In the genomic region with DNA sequence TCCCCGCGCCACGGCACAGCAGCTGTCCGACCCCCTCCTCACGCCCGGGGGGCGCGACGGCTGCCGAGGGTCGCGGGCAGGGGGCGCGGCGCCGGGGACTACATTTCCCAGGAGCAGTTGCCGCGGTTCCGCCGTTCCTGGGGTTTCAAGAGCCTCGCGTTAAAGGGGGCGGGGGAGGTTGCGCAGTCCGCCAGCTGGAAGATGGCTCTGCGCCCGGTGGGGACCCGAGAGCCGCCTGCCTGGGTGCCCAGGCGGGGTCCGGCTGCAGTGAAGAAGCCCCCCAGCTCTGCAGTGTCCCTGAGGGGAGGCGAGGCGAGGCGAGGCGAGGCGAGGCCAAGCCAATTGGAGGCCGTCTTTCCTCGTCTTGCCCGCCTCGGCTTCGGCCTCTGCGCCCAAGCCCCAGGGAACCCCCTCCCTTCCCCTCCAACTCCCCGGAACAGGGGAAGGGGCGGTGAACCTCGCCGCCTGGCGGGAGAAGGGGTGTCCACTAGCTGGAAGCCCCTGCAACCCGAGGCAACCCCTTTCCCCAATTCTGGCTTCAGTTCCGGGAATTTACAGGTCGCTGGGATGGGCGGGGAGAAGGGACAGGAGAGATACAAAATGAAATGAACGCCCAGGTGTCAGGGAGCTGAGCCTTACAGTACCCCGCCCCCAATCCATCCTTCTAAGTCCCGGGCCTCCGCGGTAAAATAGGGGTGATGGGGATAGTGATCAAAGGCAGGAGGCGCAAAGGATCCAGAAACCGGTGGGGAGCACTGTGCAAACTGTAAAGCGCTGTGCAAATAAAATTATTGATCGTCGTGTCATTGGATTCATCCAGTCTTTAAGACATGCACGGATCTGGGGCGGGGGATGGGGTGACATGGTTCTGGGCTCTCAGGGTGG, we compare ENCODE assay signal across 7 cellular contexts. TPM values are rescaled to one million over a fixed set of nuclear protein-coding genes. Genes with fewer than 3 reads are reported as not detected.
DNase-seq lines count a peak whose midpoint lies in the region; ATAC-seq and TF ChIP-seq lines count a peak whose summit lies in the region.

No MANE protein-coding gene starts in this region.

- intact Hi-C loops in naive thymus-derived CD4-positive, alpha-beta T cell (cut with micrococcal nuclease), result loop anchor here (10.0 kb wide), 3 partner anchors 118 to 382 kb away; a partner anchor contains a TSS

- H3K27me3 Mint-ChIP-seq in WTC11 (ENCODE audit: low read depth), result peaks cover 82% of the 10 kb centered on the region
- H3K27me3 Mint-ChIP-seq in naive thymus-derived CD4-positive, alpha-beta T cell, result peaks cover 4 to 49% (median 24%) of the 10 kb centered on the region in 5 donors

- peak overlapping the region; percentile 18 for H3K27ac ChIP-seq in naive thymus-derived CD4-positive, alpha-beta T cell (ENCODE audit: low read depth, low read length)
- no peak overlapping the region for H3K27ac ChIP-seq in foreskin keratinocyte

- H3K27ac Mint-ChIP-seq in WTC11, result no peak overlapping the region
- peak overlapping the region in 6 of 9 donors; percentile 5 to 52 (median 10) for H3K27ac Mint-ChIP-seq in naive thymus-derived CD4-positive, alpha-beta T cell

- H3K9me3 ChIP-seq in MG63, result no peaks in the 10 kb centered on the region
- no peaks in the 10 kb centered on the region for H3K9me3 ChIP-seq in naive thymus-derived CD4-positive, alpha-beta T cell (ENCODE audit: control insufficient read depth in 2 of 3, low read length in 3 of 3)

- DNase-seq in DMS79 treated with DMSO at 0.1 percent for 48 hours (lab: John Stamatoyannopoulos, UW), result peak; percentile 46
- DNase-seq in MG63, result peak; percentile 23
- DNase-seq in WTC11 (ENCODE audit: low spot score), result peak; percentile 79
- peak; percentile 59 for DNase-seq in fibroblast of pulmonary artery (ENCODE audit: low read depth)
- peak in 1 of 9 donors; percentile 40 for DNase-seq in naive thymus-derived CD4-positive, alpha-beta T cell
- DNase-seq in foreskin keratinocyte, result no peak

- TF ChIP-seq CTCF in WTC11 (IDR thresholded peaks at IDR 0.05) (no peak), fibroblast of pulmonary artery (IDR thresholded peaks at IDR 0.05; ENCODE audit: low read length, missing control alignments) (no peak), foreskin keratinocyte (conservative IDR thresholded peaks at IDR 0.05) (no peak)

- peaks cover 30% of the 10 kb centered on the region for H3K4me1 Mint-ChIP-seq in WTC11
- peaks cover 15 to 42% (median 39%) of the 10 kb centered on the region in 7 donors for H3K4me1 Mint-ChIP-seq in naive thymus-derived CD4-positive, alpha-beta T cell

- no peaks in the 10 kb centered on the region for H3K36me3 ChIP-seq in MG63
- H3K36me3 ChIP-seq in naive thymus-derived CD4-positive, alpha-beta T cell (ENCODE audit: control insufficient read depth in 2 of 3, insufficient read depth in 3 of 3, low read length in 3 of 3), result no peaks in the 10 kb centered on the region

- H3K4me3 ChIP-seq in MG63, result peak overlapping the region; percentile 33
- peak overlapping the region; percentile 58 for H3K4me3 ChIP-seq in fibroblast of pulmonary artery (replicated peaks; ENCODE audit: low read depth, low read length)
- H3K4me3 ChIP-seq in naive thymus-derived CD4-positive, alpha-beta T cell (ENCODE audit: low read length), result peak overlapping the region; percentile 64

- H3K36me3 Mint-ChIP-seq in WTC11, result no peaks in the 10 kb centered on the region
- H3K36me3 Mint-ChIP-seq in naive thymus-derived CD4-positive, alpha-beta T cell, result peaks cover 0 to 5% (median 0%) of the 10 kb centered on the region in 5 donors

- ATAC-seq in WTC11, result peak; percentile 59
- peak; percentile 45 for ATAC-seq in naive thymus-derived CD4-positive, alpha-beta T cell
- no peak for ATAC-seq in foreskin keratinocyte
- ATAC-seq in GM19397 (IDR thresholded peaks at IDR 0.05; ENCODE audit: unreplicated experiment), result no peak

- peaks cover 4 to 32% of the 10 kb centered on the region in 2 donors for H3K4me1 ChIP-seq in naive thymus-derived CD4-positive, alpha-beta T cell (ENCODE audit: control insufficient read depth in 2 of 2, insufficient read depth in 2 of 2, low read length in 2 of 2)
- no peaks in the 10 kb centered on the region for H3K4me1 ChIP-seq in foreskin keratinocyte

- peak overlapping the region; percentile 81 for H3K4me3 Mint-ChIP-seq in WTC11
- peak overlapping the region; percentile 54 to 90 (median 82) for H3K4me3 Mint-ChIP-seq in naive thymus-derived CD4-positive, alpha-beta T cell

- peaks cover 4% of the 10 kb centered on the region; the same call in 1 of the 2 replicates for H3K27me3 ChIP-seq in MG63
- peaks cover 0 to 16% of the 10 kb centered on the region in 2 donors for H3K27me3 ChIP-seq in naive thymus-derived CD4-positive, alpha-beta T cell (ENCODE audit: control insufficient read depth in 2 of 2, insufficient read depth in 2 of 2, low read length in 2 of 2)
- peaks cover 3% of the 10 kb centered on the region for H3K27me3 ChIP-seq in foreskin keratinocyte

- POLR2A ChIA-PET in WTC11 (lab: Charles Lee), result interaction anchor here (0.6 kb wide), 1 partner anchor 484 kb away, joined by 3 read pairs; no protein-coding TSS in a partner anchor
- POLR2A ChIA-PET in naive thymus-derived CD4-positive, alpha-beta T cell (lab: Charles Lee), result interaction anchor here (0.5 to 1.4 kb wide), 2 partner anchors 132 to 595 kb away, joined by 3 to 4 read pairs; no protein-coding TSS in a partner anchor

- H3K9me3 Mint-ChIP-seq in WTC11, result no peaks in the 10 kb centered on the region
- peaks cover 0 to 2% (median 0%) of the 10 kb centered on the region in 11 donors for H3K9me3 Mint-ChIP-seq in naive thymus-derived CD4-positive, alpha-beta T cell

- CTCF ChIA-PET in WTC11 (lab: Charles Lee), result interaction anchor here (1.0 to 2.7 kb wide), 9 partner anchors 10 to 194 kb away, joined by 3 to 10 read pairs (median 4); a partner anchor contains a TSS
- CTCF ChIA-PET in naive thymus-derived CD4-positive, alpha-beta T cell (lab: Charles Lee), result no interaction called here

TF ChIP-seq in WTC11, 78 proteins besides CTCF, POLR2A, EP300 and RAD21 (continues in another document):
- no peak for TF ChIP-seq RELA (CRISPR knock-in tag; IDR thresholded peaks at IDR 0.05; ENCODE audit: borderline replicate concordance)
- TF ChIP-seq, protein P1, sequence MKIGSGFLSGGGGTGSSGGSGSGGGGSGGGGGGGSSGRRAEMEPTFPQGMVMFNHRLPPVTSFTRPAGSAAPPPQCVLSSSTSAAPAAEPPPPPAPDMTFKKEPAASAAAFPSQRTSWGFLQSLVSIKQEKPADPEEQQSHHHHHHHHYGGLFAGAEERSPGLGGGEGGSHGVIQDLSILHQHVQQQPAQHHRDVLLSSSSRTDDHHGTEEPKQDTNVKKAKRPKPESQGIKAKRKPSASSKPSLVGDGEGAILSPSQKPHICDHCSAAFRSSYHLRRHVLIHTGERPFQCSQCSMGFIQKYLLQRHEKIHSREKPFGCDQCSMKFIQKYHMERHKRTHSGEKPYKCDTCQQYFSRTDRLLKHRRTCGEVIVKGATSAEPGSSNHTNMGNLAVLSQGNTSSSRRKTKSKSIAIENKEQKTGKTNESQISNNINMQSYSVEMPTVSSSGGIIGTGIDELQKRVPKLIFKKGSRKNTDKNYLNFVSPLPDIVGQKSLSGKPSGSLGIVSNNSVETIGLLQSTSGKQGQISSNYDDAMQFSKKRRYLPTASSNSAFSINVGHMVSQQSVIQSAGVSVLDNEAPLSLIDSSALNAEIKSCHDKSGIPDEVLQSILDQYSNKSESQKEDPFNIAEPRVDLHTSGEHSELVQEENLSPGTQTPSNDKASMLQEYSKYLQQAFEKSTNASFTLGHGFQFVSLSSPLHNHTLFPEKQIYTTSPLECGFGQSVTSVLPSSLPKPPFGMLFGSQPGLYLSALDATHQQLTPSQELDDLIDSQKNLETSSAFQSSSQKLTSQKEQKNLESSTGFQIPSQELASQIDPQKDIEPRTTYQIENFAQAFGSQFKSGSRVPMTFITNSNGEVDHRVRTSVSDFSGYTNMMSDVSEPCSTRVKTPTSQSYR (CRISPR knock-in tag; IDR thresholded peaks at IDR 0.05), result no peak
- no peak for TF ChIP-seq CREB1 (CRISPR knock-in tag; IDR thresholded peaks at IDR 0.05)
- no peak for TF ChIP-seq NR2C2 (CRISPR knock-in tag; IDR thresholded peaks at IDR 0.05)
- TF ChIP-seq SP1 (CRISPR knock-in tag; conservative IDR thresholded peaks at IDR 0.05), result peak; percentile 41; the same call in 1 of the 2 replicates
- TF ChIP-seq, protein P2, sequence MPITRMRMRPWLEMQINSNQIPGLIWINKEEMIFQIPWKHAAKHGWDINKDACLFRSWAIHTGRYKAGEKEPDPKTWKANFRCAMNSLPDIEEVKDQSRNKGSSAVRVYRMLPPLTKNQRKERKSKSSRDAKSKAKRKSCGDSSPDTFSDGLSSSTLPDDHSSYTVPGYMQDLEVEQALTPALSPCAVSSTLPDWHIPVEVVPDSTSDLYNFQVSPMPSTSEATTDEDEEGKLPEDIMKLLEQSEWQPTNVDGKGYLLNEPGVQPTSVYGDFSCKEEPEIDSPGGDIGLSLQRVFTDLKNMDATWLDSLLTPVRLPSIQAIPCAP (CRISPR knock-in tag; IDR thresholded peaks at IDR 0.05), result no peak

RNA-seq across cellular contexts. Expression of a gene that starts 5.2 kb away (rescaled TPM):
- total RNA-seq in MG63 (2014; rRNA removed; shearing (Covaris generic); ENCODE audit: low replicate concordance), result 23.6 and 39.4 TPM in 2 replicates
- total RNA-seq in WTC11 (2021) (33.0 to 36.4 TPM (median 36.3 TPM) in 3 replicates), foreskin keratinocyte (17.5 and 20.1 TPM in 2 replicates)
- 10 to 100 TPM in 1 of 5 experiments, 1 to 10 TPM in 4; 1.1 to 14.6 (median 5.4) TPM for total RNA-seq in naive thymus-derived CD4-positive, alpha-beta T cell
- 1 to 10 TPM; 7.8 to 8.1 TPM for polyA plus RNA-seq in naive thymus-derived CD4-positive, alpha-beta T cell
- polyA plus RNA-seq in foreskin keratinocyte, result 20.8 and 22.9 TPM in 2 replicates

RNA-seq across cellular contexts. Expression of a gene that starts 20.6 kb away (rescaled TPM):
- not detected in 2 replicates for total RNA-seq in MG63 (2014; rRNA removed; shearing (Covaris generic); ENCODE audit: low replicate concordance)
- total RNA-seq in WTC11 (2021) (0.69 to 0.89 TPM (median 0.79 TPM) in 3 replicates), foreskin keratinocyte (not detected in 2 replicates)
- total RNA-seq in naive thymus-derived CD4-positive, alpha-beta T cell, result not detected
- not detected for polyA plus RNA-seq in naive thymus-derived CD4-positive, alpha-beta T cell
- not detected in 2 replicates for polyA plus RNA-seq in foreskin keratinocyte

RNA-seq across cellular contexts. Expression of a gene that starts 41.6 kb away (rescaled TPM):
- total RNA-seq in MG63 (2014; rRNA removed; shearing (Covaris generic); ENCODE audit: low replicate concordance), result 40.9 and 61.1 TPM in 2 replicates
- total RNA-seq in WTC11 (2021) (17.1 to 19.1 TPM (median 17.9 TPM) in 3 replicates), foreskin keratinocyte (19.7 and 20.6 TPM in 2 replicates)
- total RNA-seq in naive thymus-derived CD4-positive, alpha-beta T cell, result 10 to 100 TPM; 18.9 to 26.2 (median 20.4) TPM
- polyA plus RNA-seq in naive thymus-derived CD4-positive, alpha-beta T cell, result 10 to 100 TPM; 14.3 to 18.5 TPM
- 21.1 and 22.7 TPM in 2 replicates for polyA plus RNA-seq in foreskin keratinocyte

RNA-seq across cellular contexts. Expression of a gene that starts 46.7 kb away (rescaled TPM):
- 303 and 347 TPM in 2 replicates for total RNA-seq in MG63 (2014; rRNA removed; shearing (Covaris generic); ENCODE audit: low replicate concordance)
- 611 to 645 TPM (median 645 TPM) in 3 replicates for total RNA-seq in WTC11 (2021)
- total RNA-seq in naive thymus-derived CD4-positive, alpha-beta T cell, result 100 to 1,000 TPM; 383 to 586 (median 525) TPM
- polyA plus RNA-seq in naive thymus-derived CD4-positive, alpha-beta T cell, result 100 to 1,000 TPM; 338 to 419 TPM
- 346 and 417 TPM in 2 replicates for total RNA-seq in foreskin keratinocyte
- 386 and 396 TPM in 2 replicates for polyA plus RNA-seq in foreskin keratinocyte

Comparison
In these comparisons a context has a peak if more than half of its experiments do, and no peak if none do; other contexts are left out.
1. DNase-seq: peak in DMS79 treated with DMSO at 0.1 percent for 48 hours (single experiment), MG63 (single experiment), WTC11 (single experiment) and fibroblast of pulmonary artery (single experiment); none in foreskin keratinocyte (0 of 2).
2. ATAC-seq: peak in WTC11 (single experiment) and naive thymus-derived CD4-positive, alpha-beta T cell (single experiment); none in foreskin keratinocyte (single experiment) and GM19397 (single experiment).
3. Peak in every context shown above with its lines, with median percentiles within 50 percentile points of each other: H3K4me3 ChIP-seq.